Comparison of ENCODE assay signal across 8 cellular contexts in the genomic region with DNA sequence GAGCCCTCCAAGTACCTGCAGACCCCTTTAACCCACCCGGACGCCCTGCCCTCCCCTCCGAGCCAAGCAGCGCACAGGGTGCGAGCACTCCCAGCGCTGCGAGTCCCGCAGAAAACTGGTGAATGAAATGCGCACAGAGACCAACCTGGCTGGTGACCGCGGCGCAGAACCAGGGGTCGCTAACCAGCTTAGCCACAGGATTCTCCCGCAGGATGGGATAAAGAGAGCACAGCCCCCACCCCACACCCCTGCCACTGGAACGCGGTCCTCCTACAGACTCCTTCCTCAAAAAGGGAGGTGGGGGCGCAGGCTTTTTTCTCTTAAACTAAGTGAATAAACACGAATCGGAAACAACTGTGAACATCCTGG. TPM values are rescaled to one million over a fixed set of nuclear protein-coding genes. Genes with fewer than 3 reads are reported as not detected.
A peak's percentile ranks its signal among the peaks of the same experiment; 100 is the strongest.
DNase-seq lines count a peak whose midpoint lies in the region; TF ChIP-seq lines count a peak whose summit lies in the region.

No MANE protein-coding gene starts in this region.

- no peak for TF ChIP-seq EP300 in stomach (IDR thresholded peaks at IDR 0.05)

- H3K36me3 ChIP-seq in liver (ENCODE audit: control insufficient read depth in 4 of 4, insufficient read depth in 3 of 4, low read depth in 1 of 4, low read length in 3 of 4) (no peaks in the 10 kb centered on the region), stomach (no peaks in the 10 kb centered on the region)

- H3K27me3 ChIP-seq in liver (ENCODE audit: control insufficient read depth in 4 of 4, insufficient read depth in 4 of 4, low read length in 3 of 4) (no peaks in the 10 kb centered on the region), stomach (no peaks in the 10 kb centered on the region)

- no peak for TF ChIP-seq POLR2A in stomach (IDR thresholded peaks at IDR 0.05)

- DNase-seq in NCI-H1105 treated with DMSO at 0.1 percent for 48 hours (lab: John Stamatoyannopoulos, UW): peak; percentile 51
- DNase-seq in NCI-H1105 (lab: John Stamatoyannopoulos, UW): no peak
- DNase-seq in SK-N-DZ (ENCODE audit: low spot score): peak; percentile 61
- peak; percentile 5 for DNase-seq in central memory CD4-positive, alpha-beta T cell
- no peak for DNase-seq in stomach
- DNase-seq in NCI-H1436 (lab: John Stamatoyannopoulos, UW): no peak
- DNase-seq in NCI-H187 (lab: John Stamatoyannopoulos, UW): no peak

- no peak for TF ChIP-seq RAD21 in liver (IDR thresholded peaks at IDR 0.05)

- H3K4me3 ChIP-seq in liver (ENCODE audit: low read depth in 1 of 3, low read length in 3 of 3) (peak overlapping the region; percentile 62 to 98 (median 84)), stomach (peak overlapping the region; percentile 83 to 93 (median 90))

- H3K27ac ChIP-seq in liver (ENCODE audit: low read depth in 1 of 2, low read length in 2 of 2) (peak overlapping the region in 1 of 2 donors; percentile 95), stomach (peak overlapping the region; percentile 95 to 100 (median 98))

- peaks cover 0 to 18% (median 7%) of the 10 kb centered on the region in 4 donors for H3K4me1 ChIP-seq in liver (ENCODE audit: control insufficient read depth in 4 of 4, insufficient read depth in 4 of 4, low read length in 3 of 4)
- H3K4me1 ChIP-seq in stomach: peaks cover 8 to 46% (median 24%) of the 10 kb centered on the region in 4 donors

- H3K9me3 ChIP-seq in liver (ENCODE audit: control insufficient read depth in 4 of 4, low read length in 3 of 4) (no peaks in the 10 kb centered on the region), stomach (no peaks in the 10 kb centered on the region)

- intact Hi-C loops in stomach (cut with DNase I; ENCODE audit: low total_unique reads): no loop called here

- TF ChIP-seq CTCF in liver (IDR thresholded peaks at IDR 0.05; ENCODE audit: low read depth, low read length, missing input control): no peak
- no peak for TF ChIP-seq CTCF in stomach (IDR thresholded peaks at IDR 0.05)

- H3K9ac ChIP-seq in liver (ENCODE audit: low read depth in 1 of 2, low read length in 2 of 2): peak overlapping the region; percentile 52 to 77

- 2% methylated on average over 19 of the region's 19 CpGs for WGBS in liver
- WGBS in stomach, 5 donors: 0 to 8% (median 1%) methylated on average over 15 to 19 of the region's 19 CpGs

TF ChIP-seq in liver, 16 proteins besides CTCF, POLR2A, EP300 and RAD21:
- TF ChIP-seq YY1 (IDR thresholded peaks at IDR 0.05): no peak
- no peak for TF ChIP-seq REST (IDR thresholded peaks at IDR 0.05)
- no peak for TF ChIP-seq JUND (IDR thresholded peaks at IDR 0.05)
- TF ChIP-seq SP1 (IDR thresholded peaks at IDR 0.05): no peak
- no peak for TF ChIP-seq GABPA (IDR thresholded peaks at IDR 0.05 in 1 of 2, conservative IDR thresholded peaks at IDR 0.05 in 1 of 2)
- no peak for TF ChIP-seq HNF4A (conservative IDR thresholded peaks at IDR 0.05)
- TF ChIP-seq RXRA (IDR thresholded peaks at IDR 0.05): no peak
- no peak for TF ChIP-seq MAX (IDR thresholded peaks at IDR 0.05)
- no peak for TF ChIP-seq EGR1 (IDR thresholded peaks at IDR 0.05; ENCODE audit: low read depth in 2 of 2)
- TF ChIP-seq NR2F2 (IDR thresholded peaks at IDR 0.05): no peak
- TF ChIP-seq HNF4G (IDR thresholded peaks at IDR 0.05): no peak
- no peak for TF ChIP-seq FOXA2 (IDR thresholded peaks at IDR 0.05)
- TF ChIP-seq, protein P1, sequence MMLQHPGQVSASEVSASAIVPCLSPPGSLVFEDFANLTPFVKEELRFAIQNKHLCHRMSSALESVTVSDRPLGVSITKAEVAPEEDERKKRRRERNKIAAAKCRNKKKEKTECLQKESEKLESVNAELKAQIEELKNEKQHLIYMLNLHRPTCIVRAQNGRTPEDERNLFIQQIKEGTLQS (IDR thresholded peaks at IDR 0.05): no peak
- no peak for TF ChIP-seq FOXA1 (IDR thresholded peaks at IDR 0.05)
- TF ChIP-seq TAF1 (conservative IDR thresholded peaks at IDR 0.05): no peak
- TF ChIP-seq, protein P2, sequence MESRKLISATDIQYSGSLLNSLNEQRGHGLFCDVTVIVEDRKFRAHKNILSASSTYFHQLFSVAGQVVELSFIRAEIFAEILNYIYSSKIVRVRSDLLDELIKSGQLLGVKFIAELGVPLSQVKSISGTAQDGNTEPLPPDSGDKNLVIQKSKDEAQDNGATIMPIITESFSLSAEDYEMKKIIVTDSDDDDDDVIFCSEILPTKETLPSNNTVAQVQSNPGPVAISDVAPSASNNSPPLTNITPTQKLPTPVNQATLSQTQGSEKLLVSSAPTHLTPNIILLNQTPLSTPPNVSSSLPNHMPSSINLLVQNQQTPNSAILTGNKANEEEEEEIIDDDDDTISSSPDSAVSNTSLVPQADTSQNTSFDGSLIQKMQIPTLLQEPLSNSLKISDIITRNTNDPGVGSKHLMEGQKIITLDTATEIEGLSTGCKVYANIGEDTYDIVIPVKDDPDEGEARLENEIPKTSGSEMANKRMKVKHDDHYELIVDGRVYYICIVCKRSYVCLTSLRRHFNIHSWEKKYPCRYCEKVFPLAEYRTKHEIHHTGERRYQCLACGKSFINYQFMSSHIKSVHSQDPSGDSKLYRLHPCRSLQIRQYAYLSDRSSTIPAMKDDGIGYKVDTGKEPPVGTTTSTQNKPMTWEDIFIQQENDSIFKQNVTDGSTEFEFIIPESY (IDR thresholded peaks at IDR 0.05): no peak

RNA-seq across cellular contexts. Expression of gene ATP2B1, which starts 1.0 kb away (rescaled TPM):
- 45.9 and 49.5 TPM in 2 replicates for polyA plus RNA-seq in SK-N-DZ (2014; cell fraction: cytosol; rRNA removed)
- polyA plus RNA-seq in SK-N-DZ (2014; cell fraction: nucleus; rRNA removed): 58.5 and 68.8 TPM in 2 replicates
- total RNA-seq in liver (10 to 100 TPM; 26.0 to 41.1 TPM), stomach (10 to 100 TPM; 15.8 to 84.1 (median 31.0) TPM)
- polyA plus RNA-seq in liver (10 to 100 TPM in 1 of 2 donors, 1 to 10 TPM in 1; 7.3 to 19.6 TPM), stomach (1 to 10 TPM; 3.5 to 4.7 (median 4.0) TPM)

Comparison
In these comparisons a context has a peak if more than half of its experiments do, and no peak if none do; other contexts are left out.
1. DNase-seq: peak in NCI-H1105 treated with DMSO at 0.1 percent for 48 hours (single experiment), SK-N-DZ (single experiment) and central memory CD4-positive, alpha-beta T cell (single experiment); none in NCI-H1105 (single experiment), stomach (single experiment), NCI-H1436 (single experiment) and NCI-H187 (0 of 2).